Comparison of ENCODE assay signal across 10 cellular contexts in the genomic region with DNA sequence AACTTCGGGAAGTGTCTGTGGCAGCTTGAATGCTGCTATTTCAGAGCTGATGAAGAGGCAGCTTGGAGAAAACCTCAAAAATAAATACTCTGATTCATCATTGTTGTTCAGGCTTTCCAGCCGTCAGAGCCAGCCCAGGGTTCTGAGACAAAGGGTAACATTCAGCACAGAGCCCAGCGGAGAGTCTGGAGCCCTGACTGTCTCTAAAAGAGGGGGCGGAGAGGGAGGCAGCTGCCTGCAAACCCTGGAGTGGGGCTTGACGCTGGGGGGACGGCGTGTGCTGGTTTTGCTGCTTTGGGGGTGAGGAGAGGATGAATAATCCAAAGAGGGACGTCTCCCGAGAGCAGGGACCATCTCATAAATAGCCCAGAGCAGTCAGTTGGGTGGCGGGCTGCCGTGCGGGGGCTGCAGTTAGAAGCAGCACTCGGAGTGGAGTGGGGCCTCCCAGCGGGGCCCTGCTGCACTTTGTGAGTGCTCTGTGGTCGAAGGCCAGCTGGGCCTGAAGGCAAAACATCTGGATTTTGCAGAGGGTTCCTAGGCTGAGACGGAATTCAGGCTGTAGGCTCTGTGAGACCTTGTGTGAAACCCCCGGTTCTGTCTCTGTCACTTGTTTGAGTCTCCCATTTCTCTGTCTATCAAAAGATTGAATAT.
DNase-seq lines count a peak whose midpoint lies in the region; ATAC-seq and TF ChIP-seq lines count a peak whose summit lies in the region.
"Had no signal": no experiment of that assay in that cellular context is flagged by ENCODE, and none has a peak within 500 bp of the region (broad histone marks: within the 10 kb centered on the region; RNA-seq: fewer than 3 reads in every experiment).

No MANE protein-coding gene starts in this region.

- H3K27me3 ChIP-seq in BJ (ENCODE audit: control insufficient read depth, insufficient read depth, low read length): no peaks in the 10 kb centered on the region
- H3K27me3 ChIP-seq in OCI-LY1 (ENCODE audit: insufficient read depth, low read length): no peaks in the 10 kb centered on the region
- H3K27me3 ChIP-seq in fibroblast of lung (ENCODE audit: control insufficient read depth, insufficient read depth, low read length): no peaks in the 10 kb centered on the region
- H3K27me3 ChIP-seq in gastrocnemius medialis: no peaks in the 10 kb centered on the region

- no peak for ATAC-seq in omental fat pad (ENCODE audit: low FRiP score)
- ATAC-seq in HG03135 (IDR thresholded peaks at IDR 0.05; ENCODE audit: unreplicated experiment): no peak
- no peak for ATAC-seq in gastrocnemius medialis
- ATAC-seq: GM12878 had no signal

- CTCF ChIA-PET in BJ (lab: Yijun Ruan, JAX): interaction anchor here (1.2 to 1.7 kb wide), 2 partner anchors 19 to 27 kb away, joined by 5 read pairs; no protein-coding TSS in a partner anchor

- peaks cover 66% of the 10 kb centered on the region for H3K4me1 Mint-ChIP-seq in neural crest cell
- H3K4me1 Mint-ChIP-seq: memory B cell had no signal

- H3K9me3 Mint-ChIP-seq in neural crest cell: no peaks in the 10 kb centered on the region
- H3K9me3 Mint-ChIP-seq: memory B cell had no signal

- H3K36me3 Mint-ChIP-seq in neural crest cell (ENCODE audit: low read depth): peaks cover 6% of the 10 kb centered on the region
- H3K36me3 Mint-ChIP-seq: memory B cell had no signal

- H3K4me1 ChIP-seq in OCI-LY1 (ENCODE audit: insufficient read depth, low read length, severe bottlenecking): peaks cover 90% of the 10 kb centered on the region
- peaks cover 35% of the 10 kb centered on the region for H3K4me1 ChIP-seq in fibroblast of lung (ENCODE audit: control insufficient read depth, extremely low read depth, insufficient read depth, low read length)
- peaks cover 0 to 11% of the 10 kb centered on the region in 2 donors for H3K4me1 ChIP-seq in gastrocnemius medialis

- H4K20me1 ChIP-seq in OCI-LY1 (ENCODE audit: insufficient read depth, low read length) (no peaks in the 10 kb centered on the region), fibroblast of lung (ENCODE audit: control insufficient read depth, extremely low read depth, insufficient read depth, low read length) (no peaks in the 10 kb centered on the region)

- no peak overlapping the region for H2AFZ ChIP-seq in OCI-LY1 (ENCODE audit: low read length)
- no peak overlapping the region for H2AFZ ChIP-seq in fibroblast of lung (ENCODE audit: low read length)

- H3K4me3 ChIP-seq in BJ (ENCODE audit: low read depth, low read length): no peak overlapping the region
- H3K4me3 ChIP-seq in OCI-LY1 (ENCODE audit: low read depth, low read length, poor library complexity, severe bottlenecking): peak overlapping the region; percentile 56
- peak overlapping the region in 3 of 4 experiments; percentile 8 to 40 (median 14) for H3K4me3 ChIP-seq in fibroblast of lung (replicated peaks in 1 of 4; ENCODE audit: control extremely low read depth in 1 of 4, insufficient read depth in 1 of 4, low read depth in 3 of 4, low read length in 4 of 4)
- no peak overlapping the region for H3K4me3 ChIP-seq in gastrocnemius medialis
- H3K4me3 ChIP-seq: GM12878 had no signal

- in situ Hi-C loops in gastrocnemius medialis (cut with MboI; ENCODE audit: low sequenced_read_pairs in 4 of 4): no loop called here

- DNase-seq in BJ (ENCODE audit: low read depth) (no peak), fibroblast of lung (ENCODE audit: low read depth in 2 of 2) (peak; percentile 89 to 95), neural crest cell (ENCODE audit: low read depth, low spot score) (peak; percentile 53), omental fat pad (ENCODE audit: low spot score) (no peak), COLO668 (lab: John Stamatoyannopoulos, UW; ENCODE audit: unreplicated experiment) (no peak), gastrocnemius medialis (no peak)

- H3K27ac Mint-ChIP-seq in neural crest cell (ENCODE audit: unreplicated experiment): peak overlapping the region; percentile 97
- H3K27ac Mint-ChIP-seq: memory B cell had no signal

- peaks cover 5% of the 10 kb centered on the region for H3K27me3 Mint-ChIP-seq in neural crest cell (ENCODE audit: low read depth)

- H3K27ac ChIP-seq in OCI-LY1 (ENCODE audit: low read depth, low read length, poor library complexity, severe bottlenecking): peak overlapping the region; percentile 98
- H3K27ac ChIP-seq in fibroblast of lung (ENCODE audit: insufficient read depth, low read length): peak overlapping the region; percentile 76
- no peak overlapping the region for H3K27ac ChIP-seq in gastrocnemius medialis

- no peak for TF ChIP-seq POLR2A in gastrocnemius medialis (IDR thresholded peaks at IDR 0.05)

- POLR2A ChIA-PET in BJ (lab: Charles Lee): no interaction called here

- peak overlapping the region; percentile 84 for H3K4me3 Mint-ChIP-seq in neural crest cell
- H3K4me3 Mint-ChIP-seq: memory B cell had no signal

- peaks cover 14% of the 10 kb centered on the region for H3F3A ChIP-seq in OCI-LY1 (ENCODE audit: insufficient read depth, low read length)

- H3K79me2 ChIP-seq in OCI-LY1 (ENCODE audit: insufficient read depth, low read length): no peaks in the 10 kb centered on the region
- peaks cover 29% of the 10 kb centered on the region for H3K79me2 ChIP-seq in fibroblast of lung (ENCODE audit: control insufficient read depth, insufficient read depth, low read length)

- intact Hi-C loops in gastrocnemius medialis (cut with DNase I; ENCODE audit: low total_unique reads): no loop called here

- 0 out of 2 replicates have a peak, but pooled peaks have one; percentile 3 for TF ChIP-seq CTCF in BJ (IDR thresholded peaks at IDR 0.05; ENCODE audit: insufficient read depth, low read depth, low read length)
- TF ChIP-seq CTCF in OCI-LY1 (IDR thresholded peaks at IDR 0.05; ENCODE audit: low read length): peak; percentile 13; the same call in 1 of the 2 replicates
- TF ChIP-seq CTCF in fibroblast of lung (conservative IDR thresholded peaks at IDR 0.05 in 1 of 2, IDR thresholded peaks at IDR 0.05 in 1 of 2; ENCODE audit: low read depth in 1 of 2, low read length in 2 of 2): no peak
- TF ChIP-seq CTCF in neural crest cell (conservative IDR thresholded peaks at IDR 0.05): no peak
- TF ChIP-seq CTCF in omental fat pad (IDR thresholded peaks at IDR 0.05): no peak
- no peak for TF ChIP-seq CTCF in gastrocnemius medialis (IDR thresholded peaks at IDR 0.05 in 4 of 5, conservative IDR thresholded peaks at IDR 0.05 in 1 of 5)

- peak overlapping the region; percentile 69 for H3K4me2 ChIP-seq in OCI-LY1 (ENCODE audit: low read length)
- peak overlapping the region; percentile 77 for H3K4me2 ChIP-seq in fibroblast of lung (ENCODE audit: extremely low read depth, insufficient read depth, low read length)

- H3K9ac ChIP-seq in OCI-LY1 (ENCODE audit: low read length) (peak overlapping the region; percentile 77), fibroblast of lung (ENCODE audit: insufficient read depth, low read length) (peak overlapping the region; percentile 36)

- H3K9me2 ChIP-seq in OCI-LY1 (ENCODE audit: low read depth, low read length): no peaks in the 10 kb centered on the region

- H3K36me3 ChIP-seq in BJ (ENCODE audit: control insufficient read depth, insufficient read depth, low read length) (no peaks in the 10 kb centered on the region), OCI-LY1 (ENCODE audit: insufficient read depth, low read length) (peaks cover 5% of the 10 kb centered on the region; the same call in 1 of the 2 replicates), fibroblast of lung (ENCODE audit: control insufficient read depth, insufficient read depth, low read length) (no peaks in the 10 kb centered on the region), gastrocnemius medialis (no peaks in the 10 kb centered on the region)

- no peaks in the 10 kb centered on the region for H3K9me3 ChIP-seq in OCI-LY1 (ENCODE audit: low read length)
- H3K9me3 ChIP-seq in fibroblast of lung (ENCODE audit: control insufficient read depth, insufficient read depth, low read depth, low read length): no peaks in the 10 kb centered on the region
- H3K9me3 ChIP-seq in gastrocnemius medialis: no peaks in the 10 kb centered on the region

Comparison
In these comparisons a context has a peak if more than half of its experiments do, and no peak if none do; other contexts are left out.
1. DNase-seq: peak in fibroblast of lung (2 of 2) and neural crest cell (single experiment); none in BJ (single experiment), omental fat pad (single experiment), COLO668 (single experiment) and gastrocnemius medialis (0 of 2).
2. H3K4me3 ChIP-seq: peak in OCI-LY1 (single experiment) and fibroblast of lung (3 of 4); none in BJ (single experiment) and gastrocnemius medialis (0 of 4).
3. CTCF ChIP-seq: peak in BJ (single experiment) and OCI-LY1 (single experiment); none in fibroblast of lung (0 of 2), neural crest cell (single experiment), omental fat pad (0 of 3) and gastrocnemius medialis (0 of 5).
4. H3K27ac ChIP-seq: peak in OCI-LY1 (single experiment) and fibroblast of lung (single experiment); none in gastrocnemius medialis (0 of 4).